In genomic region chr11:117828641-117829368, GRCh38 we compare ENCODE assay signal across 10 cellular contexts. TPM values are rescaled to one million over a fixed set of nuclear protein-coding genes. Genes with fewer than 3 reads are reported as not detected.
DNase-seq lines count a peak whose midpoint lies in the region; ATAC-seq, FAIRE-seq and TF ChIP-seq lines count a peak whose summit lies in the region.
"Had no signal": no experiment of that assay in that cellular context is flagged by ENCODE, and none has a peak within 500 bp of the region (broad histone marks: within the 10 kb centered on the region; RNA-seq: fewer than 3 reads in every experiment).

No MANE protein-coding gene starts in this region.

- TF ChIP-seq CTCF in endothelial cell of umbilical vein (IDR thresholded peaks at IDR 0.05; ENCODE audit: extremely low read depth in 1 of 2, insufficient read depth in 1 of 2, low read depth in 1 of 2, low read length in 2 of 2), result no peak
- TF ChIP-seq CTCF in retinal pigment epithelial cell (conservative IDR thresholded peaks at IDR 0.05; ENCODE audit: low read depth, low read length), result no peak
- no peak for TF ChIP-seq CTCF in GM23338 (conservative IDR thresholded peaks at IDR 0.05; ENCODE audit: low read depth in 2 of 2)

- peaks cover 28% of the 10 kb centered on the region for H3K4me1 ChIP-seq in endothelial cell of umbilical vein (ENCODE audit: control insufficient read depth, extremely low read depth, insufficient read depth, low read length)
- H3K4me1 ChIP-seq in GM23338 (ENCODE audit: insufficient read depth), result peaks cover 8% of the 10 kb centered on the region; the same call in 1 of the 2 replicates

- H3K9me3 Mint-ChIP-seq in GM23338, result no peaks in the 10 kb centered on the region
- H3K9me3 Mint-ChIP-seq: neural crest cell had no signal

- H3K79me2 ChIP-seq in endothelial cell of umbilical vein (ENCODE audit: control insufficient read depth, insufficient read depth, low read length) (no peaks in the 10 kb centered on the region), GM23338 (replicated peaks; ENCODE audit: insufficient read depth) (no peaks in the 10 kb centered on the region)

- no peaks in the 10 kb centered on the region for H3K9me2 ChIP-seq in GM23338 (ENCODE audit: insufficient read depth)

- BruUV-seq in endothelial cell of umbilical vein (replicated peaks; lab: Mats Ljungman, UMichigan), result no TSS peak

- no peaks in the 10 kb centered on the region for H3K9me1 ChIP-seq in endothelial cell of umbilical vein (replicated peaks; ENCODE audit: control insufficient read depth, extremely low read depth, insufficient read depth, low read length)

- no peaks in the 10 kb centered on the region for H3K27me3 ChIP-seq in endothelial cell of umbilical vein (ENCODE audit: control insufficient read depth in 2 of 2, insufficient read depth in 2 of 2, low read length in 2 of 2)
- no peaks in the 10 kb centered on the region for H3K27me3 ChIP-seq in GM23338 (ENCODE audit: insufficient read depth)

- no peaks in the 10 kb centered on the region for H3K9me3 ChIP-seq in endothelial cell of umbilical vein (replicated peaks; ENCODE audit: control insufficient read depth, insufficient read depth, low read length)

- peaks cover 28% of the 10 kb centered on the region for H3K4me1 Mint-ChIP-seq in GM23338

- ATAC-seq in GM18858 (IDR thresholded peaks at IDR 0.05; ENCODE audit: unreplicated experiment) (peak; percentile 50), GM23338 (no peak), GM18519 (IDR thresholded peaks at IDR 0.05; ENCODE audit: low FRiP score, unreplicated experiment) (no peak), HG02884 (IDR thresholded peaks at IDR 0.05; ENCODE audit: unreplicated experiment) (no peak)

- H4K20me1 ChIP-seq in endothelial cell of umbilical vein (replicated peaks; ENCODE audit: control insufficient read depth, extremely low read depth, insufficient read depth, low read length) (no peaks in the 10 kb centered on the region), GM23338 (replicated peaks; ENCODE audit: insufficient read depth) (no peaks in the 10 kb centered on the region)

- POLR2A ChIA-PET in endothelial cell of umbilical vein (lab: Charles Lee), result no interaction called here

- H3K36me3 ChIP-seq in endothelial cell of umbilical vein (ENCODE audit: control insufficient read depth in 2 of 2, extremely low read depth in 1 of 2, insufficient read depth in 2 of 2, low read length in 2 of 2) (no peaks in the 10 kb centered on the region), GM23338 (ENCODE audit: insufficient read depth) (no peaks in the 10 kb centered on the region)

- CTCF ChIA-PET in endothelial cell of umbilical vein (lab: Charles Lee), result interaction anchor here (0.6 to 3.7 kb wide), 6 partner anchors 10 to 224 kb away, joined by 3 to 34 read pairs (median 6); no protein-coding TSS in a partner anchor

- H3K27me3 Mint-ChIP-seq in GM23338 (ENCODE audit: insufficient read depth, low read depth, poor library complexity), result peaks cover 24% of the 10 kb centered on the region

- dilution Hi-C loops in endothelial cell of umbilical vein (cut with MboI; ENCODE audit: extremely low pct_ligation_motif_present, low sequenced_read_pairs), result no loop called here

- no peak for TF ChIP-seq POLR2A in endothelial cell of umbilical vein (IDR thresholded peaks at IDR 0.05; ENCODE audit: low read depth, low read length)

- no peaks in the 10 kb centered on the region for H3K36me3 Mint-ChIP-seq in GM23338 (ENCODE audit: low read depth)
- H3K36me3 Mint-ChIP-seq: IgD-negative memory B cell had no signal

- intact Hi-C loops in endothelial cell of umbilical vein (cut with micrococcal nuclease), result no loop called here

- H3K27ac ChIP-seq in endothelial cell of umbilical vein (ENCODE audit: insufficient read depth, low read depth, low read length) (peak overlapping the region; percentile 2), GM23338 (ENCODE audit: low read depth) (no peak overlapping the region)

- DNase-seq in HT1080 (ENCODE audit: low read depth) (peak; percentile 90), endothelial cell of umbilical vein (ENCODE audit: low read depth, low spot score) (peak; percentile 54), retinal pigment epithelial cell (ENCODE audit: low read depth) (peak; percentile 47), GM23338 (ENCODE audit: low spot score) (no peak)
- peak; percentile 93 for DNase-seq in activated CD8-positive, alpha-beta memory T cell treated with anti-CD3 and anti-CD28 coated beads for 24 hours

- no peak for FAIRE-seq in endothelial cell of umbilical vein (lab: Jason Lieb, UNC)

- H2AFZ ChIP-seq in endothelial cell of umbilical vein (ENCODE audit: low read depth, low read length) (peak overlapping the region; percentile 45), GM23338 (no peak overlapping the region)

- H3K4me2 ChIP-seq in endothelial cell of umbilical vein (ENCODE audit: insufficient read depth, low read length), result no peak overlapping the region
- H3K4me2 ChIP-seq in GM23338, result no peak overlapping the region

- no peak overlapping the region for H3K4me3 Mint-ChIP-seq in GM23338
- H3K4me3 Mint-ChIP-seq: IgD-negative memory B cell, neural crest cell had no signal

- H3K4me3 ChIP-seq in endothelial cell of umbilical vein (replicated peaks in 1 of 3; ENCODE audit: insufficient read depth in 1 of 3, low read depth in 1 of 3, low read length in 3 of 3) (no peak overlapping the region), retinal pigment epithelial cell (ENCODE audit: low read length) (no peak overlapping the region), GM23338 (no peak overlapping the region)

- no peaks in the 10 kb centered on the region for H3F3A ChIP-seq in GM23338 (replicated peaks; ENCODE audit: low read depth)

- no peak overlapping the region for H3K27ac Mint-ChIP-seq in GM23338

- H3K9ac ChIP-seq in endothelial cell of umbilical vein (replicated peaks; ENCODE audit: extremely low read depth, insufficient read depth, low read length), result no peak overlapping the region

TF ChIP-seq in endothelial cell of umbilical vein, 7 proteins besides CTCF, POLR2A, EP300 and RAD21 (continues in another document):
- peak; percentile 56 for TF ChIP-seq JUN (IDR thresholded peaks at IDR 0.05; ENCODE audit: borderline replicate concordance, insufficient read depth, insufficient read length, low read depth)
- no peak for TF ChIP-seq EZH2 (IDR thresholded peaks at IDR 0.05; ENCODE audit: borderline replicate concordance, low read depth, low read length, severe bottlenecking)
- peak; percentile 93 for TF ChIP-seq FOS (IDR thresholded peaks at IDR 0.05; ENCODE audit: borderline replicate concordance, insufficient read depth, low read length)

TF ChIP-seq in GM23338, 12 proteins besides CTCF, POLR2A, EP300 and RAD21 (continues in another document):
- TF ChIP-seq JUNB (IDR thresholded peaks at IDR 0.05; ENCODE audit: unreplicated experiment), result no peak

RNA-seq across cellular contexts. Expression of gene FXYD2, which starts 4.3 kb away (rescaled TPM):
- total RNA-seq in HT1080 (2014; rRNA removed; shearing (Covaris generic)), result not detected in 2 replicates
- polyA plus RNA-seq in HT1080 (2015; cell fraction: cytosol; rRNA removed), result not detected in 2 replicates
- polyA plus RNA-seq in HT1080 (2015; cell fraction: nucleus; rRNA removed), result not detected in 2 replicates
- 0.72 and 1.8 TPM in 2 replicates for total RNA-seq in endothelial cell of umbilical vein
- polyA plus RNA-seq in endothelial cell of umbilical vein, result 0.99 and 1.9 TPM in 2 replicates
- polyA plus RNA-seq in endothelial cell of umbilical vein (2011; cell fraction: cytosol; rRNA removed), result 1.1 TPM in 2 replicates
- polyA plus RNA-seq in endothelial cell of umbilical vein (2011; cell fraction: nucleus; rRNA removed), result 0.24 and 0.48 TPM in 2 replicates
- 1.3 and 1.7 TPM in 2 replicates for polyA plus RNA-seq in endothelial cell of umbilical vein (2012)
- 0.58 and 1.1 TPM in 2 replicates for polyA minus RNA-seq in endothelial cell of umbilical vein
- polyA minus RNA-seq in endothelial cell of umbilical vein (2011; cell fraction: cytosol; rRNA and poly(A)+ RNA removed), result not detected
- polyA minus RNA-seq in endothelial cell of umbilical vein (2011; cell fraction: nucleus; rRNA and poly(A)+ RNA removed), result 1.1 TPM in 1 of 2 replicates, not detected in the other
- total RNA-seq in GM23338 (2014; rRNA removed; shearing (Covaris generic)), result 0.12 and 0.59 TPM in 2 replicates
- polyA plus RNA-seq in GM23338 (2016; fragmentation: Nextera tagmentation; extraction: Ambion mirVana), result 0.12 and 1.4 TPM in 2 replicates
- polyA plus RNA-seq: IgD-negative memory B cell had no signal

RNA-seq across cellular contexts. Expression of gene DSCAML1, which starts 31.8 kb away (rescaled TPM):
- not detected in 2 replicates for total RNA-seq in HT1080 (2014; rRNA removed; shearing (Covaris generic))
- not detected in 2 replicates for polyA plus RNA-seq in HT1080 (2015; cell fraction: cytosol; rRNA removed)
- polyA plus RNA-seq in HT1080 (2015; cell fraction: nucleus; rRNA removed), result not detected in 2 replicates
- total RNA-seq in endothelial cell of umbilical vein, result not detected in 2 replicates
- polyA plus RNA-seq in endothelial cell of umbilical vein (not detected in 2 replicates), GM23338 (2016; fragmentation: Nextera tagmentation; extraction: Ambion mirVana) (0.28 TPM in 1 of 2 replicates, not detected in the other)
- polyA plus RNA-seq in endothelial cell of umbilical vein (2011; cell fraction: cytosol; rRNA removed), result not detected in 2 replicates
- polyA plus RNA-seq in endothelial cell of umbilical vein (2011; cell fraction: nucleus; rRNA removed), result not detected in 2 replicates
- polyA plus RNA-seq in endothelial cell of umbilical vein (2012), result not detected in 2 replicates
- polyA minus RNA-seq in endothelial cell of umbilical vein, result not detected in 2 replicates
- polyA minus RNA-seq in endothelial cell of umbilical vein (2011; cell fraction: cytosol; rRNA and poly(A)+ RNA removed), result not detected
- not detected in 2 replicates for polyA minus RNA-seq in endothelial cell of umbilical vein (2011; cell fraction: nucleus; rRNA and poly(A)+ RNA removed)
- total RNA-seq in GM23338 (2014; rRNA removed; shearing (Covaris generic)), result 0.17 and 0.19 TPM in 2 replicates
- polyA plus RNA-seq: IgD-negative memory B cell had no signal

RNA-seq across cellular contexts. Expression of gene FXYD6, which starts 47.7 kb away (rescaled TPM):
- total RNA-seq in HT1080 (2014; rRNA removed; shearing (Covaris generic)), result 0.87 and 1.1 TPM in 2 replicates
- polyA plus RNA-seq in HT1080 (2015; cell fraction: cytosol; rRNA removed), result 0.14 and 0.34 TPM in 2 replicates
- 0.08 TPM in 1 of 2 replicates, not detected in the other for polyA plus RNA-seq in HT1080 (2015; cell fraction: nucleus; rRNA removed)
- 1.9 and 8.7 TPM in 2 replicates for total RNA-seq in endothelial cell of umbilical vein
- polyA plus RNA-seq in endothelial cell of umbilical vein (1.4 and 2.0 TPM in 2 replicates), GM23338 (2016; fragmentation: Nextera tagmentation; extraction: Ambion mirVana) (21.8 and 26.2 TPM in 2 replicates)
- 1.5 and 2.0 TPM in 2 replicates for polyA plus RNA-seq in endothelial cell of umbilical vein (2011; cell fraction: cytosol; rRNA removed)
- polyA plus RNA-seq in endothelial cell of umbilical vein (2011; cell fraction: nucleus; rRNA removed), result 0.85 and 1.0 TPM in 2 replicates
- polyA plus RNA-seq in endothelial cell of umbilical vein (2012), result 0.78 TPM in 1 of 2 replicates, not detected in the other
- polyA minus RNA-seq in endothelial cell of umbilical vein, result 0.68 and 1.2 TPM in 2 replicates
- polyA minus RNA-seq in endothelial cell of umbilical vein (2011; cell fraction: cytosol; rRNA and poly(A)+ RNA removed), result not detected
- polyA minus RNA-seq in endothelial cell of umbilical vein (2011; cell fraction: nucleus; rRNA and poly(A)+ RNA removed), result 0.24 TPM in 2 replicates
- total RNA-seq in GM23338 (2014; rRNA removed; shearing (Covaris generic)), result 25.6 and 30.7 TPM in 2 replicates
- polyA plus RNA-seq: IgD-negative memory B cell had no signal
